In genomic region chr11:65474851-65475250, GRCh38 we compare ENCODE assay signal across 1 cellular context.
TF ChIP-seq lines count a peak whose summit lies in the region.

No MANE protein-coding gene starts in this region.

TF ChIP-seq in A549, 52 proteins besides CTCF, POLR2A, EP300 and RAD21:
- TF ChIP-seq RARB (CRISPR knock-in tag; IDR thresholded peaks at IDR 0.05), result 0 out of 2 replicates have a peak, but pooled peaks have one; percentile 5
